Comparison of ENCODE assay signal across 1 cellular context in the genomic region with DNA sequence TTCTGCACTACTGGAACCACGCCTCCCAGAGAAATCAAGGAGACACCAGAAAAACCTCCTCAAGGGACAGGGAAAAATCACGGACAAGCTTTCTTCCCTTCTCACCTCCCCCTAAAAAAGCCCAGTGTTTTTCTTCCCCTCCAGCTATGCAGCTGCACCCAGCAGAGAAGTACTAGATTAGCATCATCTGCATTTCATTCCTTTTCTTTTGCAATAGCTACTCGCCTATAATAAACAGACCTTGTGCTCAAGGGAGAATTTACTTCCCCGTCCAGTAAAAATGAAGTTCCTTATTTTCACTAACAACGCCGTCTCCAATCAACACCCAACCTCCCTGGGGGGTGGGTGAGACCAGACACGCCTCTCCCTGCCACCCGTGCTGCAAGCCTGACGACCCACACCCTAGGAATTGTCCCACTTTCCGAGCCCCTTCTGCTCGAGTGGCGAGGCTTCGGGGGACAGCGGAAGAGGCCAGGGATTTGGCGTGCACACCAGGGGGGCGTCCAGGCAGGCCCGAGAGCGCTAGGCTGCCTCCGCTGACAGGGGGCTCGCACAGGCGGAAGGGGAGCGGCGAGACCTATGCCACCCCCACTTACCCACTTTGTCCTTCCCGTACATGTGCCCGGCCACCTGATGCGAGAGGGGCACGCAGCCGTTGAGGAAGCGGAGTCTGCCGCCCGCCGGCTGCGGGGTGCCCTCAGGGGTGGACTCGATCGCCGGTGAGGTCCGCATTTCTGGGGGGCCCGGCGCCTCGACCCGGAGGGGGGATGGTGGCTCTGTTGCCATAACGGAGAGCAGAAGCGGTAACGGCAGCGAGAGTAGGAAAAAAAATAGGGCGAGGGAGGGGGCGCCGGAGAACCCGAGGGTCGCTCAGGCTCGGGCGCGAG.
TF ChIP-seq lines count a peak whose summit lies in the region.

No MANE protein-coding gene starts in this region.

TF ChIP-seq in K562, 482 proteins besides CTCF, POLR2A, EP300 and RAD21 (continued from another document and continues in another):
- TF ChIP-seq, protein P1, sequence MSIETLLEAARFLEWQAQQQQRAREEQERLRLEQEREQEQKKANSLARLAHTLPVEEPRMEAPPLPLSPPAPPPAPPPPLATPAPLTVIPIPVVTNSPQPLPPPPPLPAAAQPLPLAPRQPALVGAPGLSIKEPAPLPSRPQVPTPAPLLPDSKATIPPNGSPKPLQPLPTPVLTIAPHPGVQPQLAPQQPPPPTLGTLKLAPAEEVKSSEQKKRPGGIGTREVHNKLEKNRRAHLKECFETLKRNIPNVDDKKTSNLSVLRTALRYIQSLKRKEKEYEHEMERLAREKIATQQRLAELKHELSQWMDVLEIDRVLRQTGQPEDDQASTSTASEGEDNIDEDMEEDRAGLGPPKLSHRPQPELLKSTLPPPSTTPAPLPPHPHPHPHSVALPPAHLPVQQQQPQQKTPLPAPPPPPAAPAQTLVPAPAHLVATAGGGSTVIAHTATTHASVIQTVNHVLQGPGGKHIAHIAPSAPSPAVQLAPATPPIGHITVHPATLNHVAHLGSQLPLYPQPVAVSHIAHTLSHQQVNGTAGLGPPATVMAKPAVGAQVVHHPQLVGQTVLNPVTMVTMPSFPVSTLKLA (conservative IDR thresholded peaks at IDR 0.05), result peak; percentile 28 to 63; a peak in 2 of 4 replicates
- 0 out of 2 replicates have a peak, but pooled peaks have one; percentile 28 for TF ChIP-seq ZNF766 (CRISPR knock-in tag; conservative IDR thresholded peaks at IDR 0.05)
- 0 out of 2 replicates have a peak, but pooled peaks have one; percentile 21 for TF ChIP-seq L3MBTL2 (IDR thresholded peaks at IDR 0.05)
- peak; percentile 78 for TF ChIP-seq HDAC2 (IDR thresholded peaks at IDR 0.05)
- TF ChIP-seq ASH1L (IDR thresholded peaks at IDR 0.05; ENCODE audit: borderline replicate concordance, low read depth, partially characterized antibody), result no peak
- no peak for TF ChIP-seq POLR2B (IDR thresholded peaks at IDR 0.05; ENCODE audit: low read depth, partially characterized antibody)
- TF ChIP-seq, protein P2, sequence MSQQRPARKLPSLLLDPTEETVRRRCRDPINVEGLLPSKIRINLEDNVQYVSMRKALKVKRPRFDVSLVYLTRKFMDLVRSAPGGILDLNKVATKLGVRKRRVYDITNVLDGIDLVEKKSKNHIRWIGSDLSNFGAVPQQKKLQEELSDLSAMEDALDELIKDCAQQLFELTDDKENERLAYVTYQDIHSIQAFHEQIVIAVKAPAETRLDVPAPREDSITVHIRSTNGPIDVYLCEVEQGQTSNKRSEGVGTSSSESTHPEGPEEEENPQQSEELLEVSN (IDR thresholded peaks at IDR 0.05; ENCODE audit: borderline replicate concordance in 1 of 2, extremely low read depth in 1 of 2, insufficient read depth in 1 of 2, insufficient read length in 1 of 2, low read depth in 1 of 2, low read length in 1 of 2, poor library complexity in 1 of 2, severe bottlenecking in 1 of 2), result peak in 1 of 2 experiments; percentile 30
- TF ChIP-seq, protein P3, sequence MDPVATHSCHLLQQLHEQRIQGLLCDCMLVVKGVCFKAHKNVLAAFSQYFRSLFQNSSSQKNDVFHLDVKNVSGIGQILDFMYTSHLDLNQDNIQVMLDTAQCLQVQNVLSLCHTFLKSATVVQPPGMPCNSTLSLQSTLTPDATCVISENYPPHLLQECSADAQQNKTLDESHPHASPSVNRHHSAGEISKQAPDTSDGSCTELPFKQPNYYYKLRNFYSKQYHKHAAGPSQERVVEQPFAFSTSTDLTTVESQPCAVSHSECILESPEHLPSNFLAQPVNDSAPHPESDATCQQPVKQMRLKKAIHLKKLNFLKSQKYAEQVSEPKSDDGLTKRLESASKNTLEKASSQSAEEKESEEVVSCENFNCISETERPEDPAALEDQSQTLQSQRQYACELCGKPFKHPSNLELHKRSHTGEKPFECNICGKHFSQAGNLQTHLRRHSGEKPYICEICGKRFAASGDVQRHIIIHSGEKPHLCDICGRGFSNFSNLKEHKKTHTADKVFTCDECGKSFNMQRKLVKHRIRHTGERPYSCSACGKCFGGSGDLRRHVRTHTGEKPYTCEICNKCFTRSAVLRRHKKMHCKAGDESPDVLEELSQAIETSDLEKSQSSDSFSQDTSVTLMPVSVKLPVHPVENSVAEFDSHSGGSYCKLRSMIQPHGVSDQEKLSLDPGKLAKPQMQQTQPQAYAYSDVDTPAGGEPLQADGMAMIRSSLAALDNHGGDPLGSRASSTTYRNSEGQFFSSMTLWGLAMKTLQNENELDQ (CRISPR knock-in tag; IDR thresholded peaks at IDR 0.05; ENCODE audit: borderline replicate concordance), result no peak
- TF ChIP-seq TGIF2 (CRISPR knock-in tag; IDR thresholded peaks at IDR 0.05), result 0 out of 2 replicates have a peak, but pooled peaks have one; percentile 16
- TF ChIP-seq E2F3 (CRISPR knock-in tag; IDR thresholded peaks at IDR 0.05), result 0 out of 2 replicates have a peak, but pooled peaks have one; percentile 12
- TF ChIP-seq TAF15 (IDR thresholded peaks at IDR 0.05; ENCODE audit: low read depth, low read length), result no peak
- no peak for TF ChIP-seq ZNF589 (CRISPR knock-in tag; IDR thresholded peaks at IDR 0.05; ENCODE audit: low read depth)
- TF ChIP-seq, protein P4, sequence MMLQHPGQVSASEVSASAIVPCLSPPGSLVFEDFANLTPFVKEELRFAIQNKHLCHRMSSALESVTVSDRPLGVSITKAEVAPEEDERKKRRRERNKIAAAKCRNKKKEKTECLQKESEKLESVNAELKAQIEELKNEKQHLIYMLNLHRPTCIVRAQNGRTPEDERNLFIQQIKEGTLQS (IDR thresholded peaks at IDR 0.05), result no peak
- TF ChIP-seq, protein P4 (CRISPR knock-in tag; conservative IDR thresholded peaks at IDR 0.05), result no peak
- peak; percentile 93 for TF ChIP-seq RBBP5 (IDR thresholded peaks at IDR 0.05; ENCODE audit: borderline replicate concordance, insufficient read depth, low read length, poor library complexity, severe bottlenecking)
- no peak for TF ChIP-seq GABPB2 (CRISPR knock-in tag; conservative IDR thresholded peaks at IDR 0.05)
- no peak for TF ChIP-seq ZNF274 (IDR thresholded peaks at IDR 0.05; ENCODE audit: borderline replicate concordance, low read depth, low read length)
- no peak for TF ChIP-seq GTF2F1 (IDR thresholded peaks at IDR 0.05; ENCODE audit: low read depth, low read length)
- peak in 1 of 2 experiments; percentile 65; a peak in 1 of 4 replicates for TF ChIP-seq SIN3A (IDR thresholded peaks at IDR 0.05; ENCODE audit: borderline replicate concordance in 2 of 2, control insufficient read depth in 1 of 2, low read depth in 2 of 2, low read length in 2 of 2)
- TF ChIP-seq CEBPB (tag; IDR thresholded peaks at IDR 0.05), result peak; percentile 87
- TF ChIP-seq TAF1 (IDR thresholded peaks at IDR 0.05; ENCODE audit: control insufficient read depth, extremely low read depth, insufficient read depth, low read length, severe bottlenecking), result no peak
- TF ChIP-seq, protein P5, sequence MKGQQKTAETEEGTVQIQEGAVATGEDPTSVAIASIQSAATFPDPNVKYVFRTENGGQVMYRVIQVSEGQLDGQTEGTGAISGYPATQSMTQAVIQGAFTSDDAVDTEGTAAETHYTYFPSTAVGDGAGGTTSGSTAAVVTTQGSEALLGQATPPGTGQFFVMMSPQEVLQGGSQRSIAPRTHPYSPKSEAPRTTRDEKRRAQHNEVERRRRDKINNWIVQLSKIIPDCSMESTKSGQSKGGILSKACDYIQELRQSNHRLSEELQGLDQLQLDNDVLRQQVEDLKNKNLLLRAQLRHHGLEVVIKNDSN (CRISPR knock-in tag; IDR thresholded peaks at IDR 0.05), result peak; percentile 44; the same call in 1 of the 2 replicates
- TF ChIP-seq MYC (IDR thresholded peaks at IDR 0.05; ENCODE audit: low read depth, low read length), result 0 out of 2 replicates have a peak, but pooled peaks have one; percentile 47
- peak; percentile 67; the same call in 1 of the 2 replicates for TF ChIP-seq MYC (CRISPR knock-in tag; IDR thresholded peaks at IDR 0.05; ENCODE audit: borderline replicate concordance, low read depth)
- no peak for TF ChIP-seq HOXB6 (CRISPR knock-in tag; IDR thresholded peaks at IDR 0.05; ENCODE audit: borderline replicate concordance)
- TF ChIP-seq KDM2B (CRISPR knock-in tag; IDR thresholded peaks at IDR 0.05), result 0 out of 2 replicates have a peak, but pooled peaks have one; percentile 2
- no peak for TF ChIP-seq HMG20B (CRISPR knock-in tag; IDR thresholded peaks at IDR 0.05)
- TF ChIP-seq FOXK1 (CRISPR knock-in tag; IDR thresholded peaks at IDR 0.05; ENCODE audit: borderline replicate concordance), result peak; percentile 75; the same call in 1 of the 2 replicates
- no peak for TF ChIP-seq DNMT1 (IDR thresholded peaks at IDR 0.05)
- no peak for TF ChIP-seq PHTF2 (CRISPR knock-in tag; IDR thresholded peaks at IDR 0.05)
- TF ChIP-seq, protein P6, sequence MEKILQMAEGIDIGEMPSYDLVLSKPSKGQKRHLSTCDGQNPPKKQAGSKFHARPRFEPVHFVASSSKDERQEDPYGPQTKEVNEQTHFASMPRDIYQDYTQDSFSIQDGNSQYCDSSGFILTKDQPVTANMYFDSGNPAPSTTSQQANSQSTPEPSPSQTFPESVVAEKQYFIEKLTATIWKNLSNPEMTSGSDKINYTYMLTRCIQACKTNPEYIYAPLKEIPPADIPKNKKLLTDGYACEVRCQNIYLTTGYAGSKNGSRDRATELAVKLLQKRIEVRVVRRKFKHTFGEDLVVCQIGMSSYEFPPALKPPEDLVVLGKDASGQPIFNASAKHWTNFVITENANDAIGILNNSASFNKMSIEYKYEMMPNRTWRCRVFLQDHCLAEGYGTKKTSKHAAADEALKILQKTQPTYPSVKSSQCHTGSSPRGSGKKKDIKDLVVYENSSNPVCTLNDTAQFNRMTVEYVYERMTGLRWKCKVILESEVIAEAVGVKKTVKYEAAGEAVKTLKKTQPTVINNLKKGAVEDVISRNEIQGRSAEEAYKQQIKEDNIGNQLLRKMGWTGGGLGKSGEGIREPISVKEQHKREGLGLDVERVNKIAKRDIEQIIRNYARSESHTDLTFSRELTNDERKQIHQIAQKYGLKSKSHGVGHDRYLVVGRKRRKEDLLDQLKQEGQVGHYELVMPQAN (IDR thresholded peaks at IDR 0.05; ENCODE audit: borderline replicate concordance), result 0 out of 2 replicates have a peak, but pooled peaks have one; percentile 75
- TF ChIP-seq, protein P7, sequence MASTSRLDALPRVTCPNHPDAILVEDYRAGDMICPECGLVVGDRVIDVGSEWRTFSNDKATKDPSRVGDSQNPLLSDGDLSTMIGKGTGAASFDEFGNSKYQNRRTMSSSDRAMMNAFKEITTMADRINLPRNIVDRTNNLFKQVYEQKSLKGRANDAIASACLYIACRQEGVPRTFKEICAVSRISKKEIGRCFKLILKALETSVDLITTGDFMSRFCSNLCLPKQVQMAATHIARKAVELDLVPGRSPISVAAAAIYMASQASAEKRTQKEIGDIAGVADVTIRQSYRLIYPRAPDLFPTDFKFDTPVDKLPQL (IDR thresholded peaks at IDR 0.05; ENCODE audit: extremely low read depth, insufficient read length), result no peak
- TF ChIP-seq CREM (IDR thresholded peaks at IDR 0.05; ENCODE audit: low read depth), result peak; percentile 14; the same call in 1 of the 2 replicates
- no peak for TF ChIP-seq ZC3H8 (IDR thresholded peaks at IDR 0.05)
- no peak for TF ChIP-seq ZNF253 (CRISPR knock-in tag; conservative IDR thresholded peaks at IDR 0.05)
- TF ChIP-seq MYBL2 (IDR thresholded peaks at IDR 0.05; ENCODE audit: low read depth), result no peak
- no peak for TF ChIP-seq MYBL2 (CRISPR knock-in tag; IDR thresholded peaks at IDR 0.05; ENCODE audit: borderline replicate concordance)
- TF ChIP-seq NRF1 (conservative IDR thresholded peaks at IDR 0.05 in 1 of 2, IDR thresholded peaks at IDR 0.05 in 1 of 2), result no peak
- TF ChIP-seq, protein P8, sequence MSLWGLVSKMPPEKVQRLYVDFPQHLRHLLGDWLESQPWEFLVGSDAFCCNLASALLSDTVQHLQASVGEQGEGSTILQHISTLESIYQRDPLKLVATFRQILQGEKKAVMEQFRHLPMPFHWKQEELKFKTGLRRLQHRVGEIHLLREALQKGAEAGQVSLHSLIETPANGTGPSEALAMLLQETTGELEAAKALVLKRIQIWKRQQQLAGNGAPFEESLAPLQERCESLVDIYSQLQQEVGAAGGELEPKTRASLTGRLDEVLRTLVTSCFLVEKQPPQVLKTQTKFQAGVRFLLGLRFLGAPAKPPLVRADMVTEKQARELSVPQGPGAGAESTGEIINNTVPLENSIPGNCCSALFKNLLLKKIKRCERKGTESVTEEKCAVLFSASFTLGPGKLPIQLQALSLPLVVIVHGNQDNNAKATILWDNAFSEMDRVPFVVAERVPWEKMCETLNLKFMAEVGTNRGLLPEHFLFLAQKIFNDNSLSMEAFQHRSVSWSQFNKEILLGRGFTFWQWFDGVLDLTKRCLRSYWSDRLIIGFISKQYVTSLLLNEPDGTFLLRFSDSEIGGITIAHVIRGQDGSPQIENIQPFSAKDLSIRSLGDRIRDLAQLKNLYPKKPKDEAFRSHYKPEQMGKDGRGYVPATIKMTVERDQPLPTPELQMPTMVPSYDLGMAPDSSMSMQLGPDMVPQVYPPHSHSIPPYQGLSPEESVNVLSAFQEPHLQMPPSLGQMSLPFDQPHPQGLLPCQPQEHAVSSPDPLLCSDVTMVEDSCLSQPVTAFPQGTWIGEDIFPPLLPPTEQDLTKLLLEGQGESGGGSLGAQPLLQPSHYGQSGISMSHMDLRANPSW (CRISPR knock-in tag; IDR thresholded peaks at IDR 0.05), result peak; percentile 50; the same call in 1 of the 2 replicates
- peak in 1 of 2 experiments; percentile 6; a peak in 1 of 4 replicates for TF ChIP-seq HDAC1 (IDR thresholded peaks at IDR 0.05)
- TF ChIP-seq, protein P9, sequence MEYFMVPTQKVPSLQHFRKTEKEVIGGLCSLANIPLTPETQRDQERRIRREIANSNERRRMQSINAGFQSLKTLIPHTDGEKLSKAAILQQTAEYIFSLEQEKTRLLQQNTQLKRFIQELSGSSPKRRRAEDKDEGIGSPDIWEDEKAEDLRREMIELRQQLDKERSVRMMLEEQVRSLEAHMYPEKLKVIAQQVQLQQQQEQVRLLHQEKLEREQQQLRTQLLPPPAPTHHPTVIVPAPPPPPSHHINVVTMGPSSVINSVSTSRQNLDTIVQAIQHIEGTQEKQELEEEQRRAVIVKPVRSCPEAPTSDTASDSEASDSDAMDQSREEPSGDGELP (CRISPR knock-in tag; IDR thresholded peaks at IDR 0.05; ENCODE audit: borderline replicate concordance), result peak; percentile 59; the same call in 1 of the 2 replicates
- TF ChIP-seq, protein P10, sequence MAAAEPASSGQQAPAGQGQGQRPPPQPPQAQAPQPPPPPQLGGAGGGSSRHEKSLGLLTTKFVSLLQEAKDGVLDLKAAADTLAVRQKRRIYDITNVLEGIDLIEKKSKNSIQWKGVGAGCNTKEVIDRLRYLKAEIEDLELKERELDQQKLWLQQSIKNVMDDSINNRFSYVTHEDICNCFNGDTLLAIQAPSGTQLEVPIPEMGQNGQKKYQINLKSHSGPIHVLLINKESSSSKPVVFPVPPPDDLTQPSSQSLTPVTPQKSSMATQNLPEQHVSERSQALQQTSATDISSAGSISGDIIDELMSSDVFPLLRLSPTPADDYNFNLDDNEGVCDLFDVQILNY (CRISPR knock-in tag; IDR thresholded peaks at IDR 0.05), result no peak
- TF ChIP-seq ZNF232 (CRISPR knock-in tag; IDR thresholded peaks at IDR 0.05), result 0 out of 2 replicates have a peak, but pooled peaks have one; percentile 37
- TF ChIP-seq CHD4 (IDR thresholded peaks at IDR 0.05; ENCODE audit: insufficient read depth, insufficient replicate concordance, low read depth, low read length, poor library complexity, severe bottlenecking), result peak; percentile 50
